16 cellular contexts compared by ENCODE assay signal in genomic region chr3:193637831-193638230, GRCh38. TPM values are rescaled to one million over a fixed set of nuclear protein-coding genes. Genes with fewer than 3 reads are reported as not detected.
A peak's percentile ranks its signal among the peaks of the same experiment; 100 is the strongest.
DNase-seq lines count a peak whose midpoint lies in the region; ATAC-seq and TF ChIP-seq lines count a peak whose summit lies in the region.
"Had no signal": no experiment of that assay in that cellular context is flagged by ENCODE, and none has a peak within 500 bp of the region (broad histone marks: within the 10 kb centered on the region; RNA-seq: fewer than 3 reads in every experiment).

No MANE protein-coding gene starts in this region.

- no peak overlapping the region for H2BK120ac ChIP-seq in mesenchymal stem cell (ENCODE audit: low read depth, low read length)

- H3K4me1 Mint-ChIP-seq in MCF 10A (ENCODE audit: insufficient read depth, unreplicated experiment) (no peaks in the 10 kb centered on the region), immature natural killer cell (no peaks in the 10 kb centered on the region)
- H3K4me1 Mint-ChIP-seq in activated CD4-positive, alpha-beta T cell treated with anti-CD3 and anti-CD28 coated beads, Interleukin-2, amount 10 ng/mL, durations not matched to agents 24 days and 14 days: no peaks in the 10 kb centered on the region
- H3K4me1 Mint-ChIP-seq: CD8-positive, alpha-beta memory T cell had no signal

- H3K36me3 ChIP-seq in breast epithelium: no peaks in the 10 kb centered on the region
- H3K36me3 ChIP-seq in mammary epithelial cell (ENCODE audit: insufficient read depth, low read length): peaks cover 20% of the 10 kb centered on the region
- H3K36me3 ChIP-seq in mesenchymal stem cell (ENCODE audit: control insufficient read depth in 1 of 2, insufficient read depth in 2 of 2, low read depth in 1 of 2, low read length in 2 of 2): peaks cover 0 to 67% of the 10 kb centered on the region in 2 experiments

- peaks cover 9% of the 10 kb centered on the region for H3K79me1 ChIP-seq in mesenchymal stem cell (replicated peaks; ENCODE audit: low read length, poor library complexity, severe bottlenecking)

- H3K4me3 ChIP-seq in breast epithelium (no peak overlapping the region), mammary epithelial cell (replicated peaks in 1 of 3; ENCODE audit: insufficient read depth in 1 of 3, low read depth in 2 of 3, low read length in 3 of 3) (no peak overlapping the region), mesenchymal stem cell (ENCODE audit: insufficient read depth in 1 of 2, low read depth in 1 of 2, low read length in 2 of 2) (no peak overlapping the region)
- H3K4me3 ChIP-seq: BLaER1, GM23248 had no signal

- H3K79me2 ChIP-seq in mammary epithelial cell (ENCODE audit: insufficient read depth, low read length): no peaks in the 10 kb centered on the region

- H3K27ac Mint-ChIP-seq in MCF 10A (ENCODE audit: low read depth, unreplicated experiment): no peak overlapping the region
- no peak overlapping the region for H3K27ac Mint-ChIP-seq in activated CD4-positive, alpha-beta T cell treated with anti-CD3 and anti-CD28 coated beads, Interleukin-2, amount 10 ng/mL, durations not matched to agents 24 days and 14 days
- H3K27ac Mint-ChIP-seq in immature natural killer cell: no peak overlapping the region
- H3K27ac Mint-ChIP-seq: CD8-positive, alpha-beta memory T cell had no signal

- DNase-seq in MCF 10A (ENCODE audit: unreplicated experiment) (peak; percentile 18), breast epithelium (ENCODE audit: low spot score in 2 of 2) (no peak), mammary epithelial cell (peak; percentile 4), mesenchymal stem cell (peak; percentile 41), putamen (ENCODE audit: low spot score) (no peak), immature natural killer cell (no peak)
- DNase-seq in activated CD4-positive, alpha-beta T cell treated with anti-CD3 and anti-CD28 coated beads, Interleukin-2, amount 10 ng/mL, durations not matched to agents 24 days and 14 days: no peak
- DNase-seq: AML-193; Caco-2; CD8-positive, alpha-beta memory T cell; DMS53; GM23248; H7 had no signal

- H3K9me3 Mint-ChIP-seq in MCF 10A (ENCODE audit: unreplicated experiment) (no peaks in the 10 kb centered on the region), immature natural killer cell (no peaks in the 10 kb centered on the region)
- no peaks in the 10 kb centered on the region for H3K9me3 Mint-ChIP-seq in activated CD4-positive, alpha-beta T cell treated with anti-CD3 and anti-CD28 coated beads, Interleukin-2, amount 10 ng/mL, durations not matched to agents 24 days and 14 days
- H3K9me3 Mint-ChIP-seq: CD8-positive, alpha-beta memory T cell had no signal

- H3K27me3 Mint-ChIP-seq in MCF 10A (ENCODE audit: insufficient read depth, unreplicated experiment): no peaks in the 10 kb centered on the region
- H3K27me3 Mint-ChIP-seq in activated CD4-positive, alpha-beta T cell treated with anti-CD3 and anti-CD28 coated beads, Interleukin-2, amount 10 ng/mL, durations not matched to agents 24 days and 14 days: no peaks in the 10 kb centered on the region
- H3K27me3 Mint-ChIP-seq in immature natural killer cell (ENCODE audit: low read depth in 3 of 3): no peaks in the 10 kb centered on the region
- H3K27me3 Mint-ChIP-seq: CD8-positive, alpha-beta memory T cell had no signal

- no peak overlapping the region for H3K23ac ChIP-seq in mesenchymal stem cell (ENCODE audit: low read length in 2 of 2)

- H3K27ac ChIP-seq in breast epithelium (no peak overlapping the region), mammary epithelial cell (ENCODE audit: insufficient read depth, low read depth, low read length) (no peak overlapping the region), mesenchymal stem cell (ENCODE audit: low read length, poor library complexity, severe bottlenecking) (no peak overlapping the region)
- H3K27ac ChIP-seq: 22Rv1, BLaER1, GM23248 had no signal

- H3K4ac ChIP-seq in mesenchymal stem cell (ENCODE audit: low read depth in 1 of 2, low read length in 2 of 2): no peak overlapping the region

- H4K91ac ChIP-seq in mesenchymal stem cell (ENCODE audit: low read length): no peak overlapping the region

- in situ Hi-C loops in mammary epithelial cell (cut with MboI; ENCODE audit: low sequenced_read_pairs in 2 of 2): no loop called here

- no peak overlapping the region for H2BK5ac ChIP-seq in mesenchymal stem cell (ENCODE audit: low read depth, low read length, poor library complexity, severe bottlenecking)

- H2AK5ac ChIP-seq in mesenchymal stem cell (ENCODE audit: low read length, severe bottlenecking): no peak overlapping the region

- dilution Hi-C loops in mammary epithelial cell (cut with HindIII; ENCODE audit: low sequenced_read_pairs): loop anchor here (5.0 kb wide), 1 partner anchor 44 kb away; no protein-coding TSS in a partner anchor

- H3K4me2 ChIP-seq in mammary epithelial cell (ENCODE audit: insufficient read depth, low read depth, low read length) (no peak overlapping the region), mesenchymal stem cell (ENCODE audit: low read length, poor library complexity, severe bottlenecking) (no peak overlapping the region)
- H3K4me2 ChIP-seq: BLaER1 had no signal

- intact Hi-C loops in MCF 10A (cut with micrococcal nuclease) (no loop called here), breast epithelium (cut with DNase I; ENCODE audit: low total_unique reads) (no loop called here), mammary epithelial cell (cut with micrococcal nuclease) (no loop called here)
- intact Hi-C loops in activated CD4-positive, alpha-beta T cell treated with anti-CD3 and anti-CD28 coated beads, Interleukin-2, amount 10 ng/mL, durations not matched to agents 24 days and 14 days (cut with micrococcal nuclease): no loop called here

- TF ChIP-seq CTCF in MCF 10A (IDR thresholded peaks at IDR 0.05; ENCODE audit: unreplicated experiment) (no peak), breast epithelium (IDR thresholded peaks at IDR 0.05) (no peak), mammary epithelial cell (conservative IDR thresholded peaks at IDR 0.05 in 1 of 2, IDR thresholded peaks at IDR 0.05 in 1 of 2; ENCODE audit: extremely low read depth in 1 of 2, insufficient read depth in 1 of 2, low read depth in 1 of 2, low read length in 2 of 2) (no peak)

- POLR2A ChIA-PET in MCF 10A (lab: Yijun Ruan, JAX): no interaction called here

- no peaks in the 10 kb centered on the region for H4K20me1 ChIP-seq in mammary epithelial cell (ENCODE audit: insufficient read depth, low read length)
- H4K20me1 ChIP-seq: BLaER1 had no signal

- ATAC-seq in GM18511 (IDR thresholded peaks at IDR 0.05; ENCODE audit: unreplicated experiment): no peak

- H3K36me3 Mint-ChIP-seq in MCF 10A (ENCODE audit: insufficient read depth, unreplicated experiment) (peaks cover 18% of the 10 kb centered on the region), immature natural killer cell (peaks cover 4 to 14% (median 12%) of the 10 kb centered on the region in 3 donors)
- peaks cover 21% of the 10 kb centered on the region for H3K36me3 Mint-ChIP-seq in activated CD4-positive, alpha-beta T cell treated with anti-CD3 and anti-CD28 coated beads, Interleukin-2, amount 10 ng/mL, durations not matched to agents 24 days and 14 days (ENCODE audit: low read depth)

- H3K9ac ChIP-seq in mammary epithelial cell (ENCODE audit: insufficient read depth, low read length) (no peak overlapping the region), mesenchymal stem cell (ENCODE audit: low read length) (no peak overlapping the region)
- H3K9ac ChIP-seq: BLaER1, GM23248 had no signal

- no peak overlapping the region for H3K4me3 Mint-ChIP-seq in MCF 10A (ENCODE audit: unreplicated experiment)
- H3K4me3 Mint-ChIP-seq in activated CD4-positive, alpha-beta T cell treated with anti-CD3 and anti-CD28 coated beads, Interleukin-2, amount 10 ng/mL, durations not matched to agents 24 days and 14 days: no peak overlapping the region
- no peak overlapping the region for H3K4me3 Mint-ChIP-seq in immature natural killer cell
- H3K4me3 Mint-ChIP-seq: CD8-positive, alpha-beta memory T cell had no signal

- no peak overlapping the region for H4K8ac ChIP-seq in mesenchymal stem cell (ENCODE audit: low read length)

- no peak overlapping the region for H2BK12ac ChIP-seq in mesenchymal stem cell (ENCODE audit: low read length in 2 of 2)

- H3K18ac ChIP-seq in mesenchymal stem cell (ENCODE audit: low read depth in 1 of 2, low read length in 2 of 2): no peak overlapping the region

- H3K4me1 ChIP-seq in breast epithelium (no peaks in the 10 kb centered on the region), mammary epithelial cell (ENCODE audit: insufficient read depth, low read length) (no peaks in the 10 kb centered on the region), mesenchymal stem cell (ENCODE audit: control insufficient read depth, insufficient read depth, low read depth, low read length) (no peaks in the 10 kb centered on the region)
- H3K4me1 ChIP-seq: BLaER1, Caco-2 had no signal

- CTCF ChIA-PET in MCF 10A (lab: Yijun Ruan, JAX) (no interaction called here), mammary epithelial cell (lab: Charles Lee; ENCODE audit: low non-redundant PET) (no interaction called here)

- no TSS peak for BruUV-seq in MCF 10A (replicated peaks; lab: Mats Ljungman, UMichigan)
- BruUV-seq in mammary epithelial cell (replicated peaks; lab: Mats Ljungman, UMichigan): no TSS peak

- H3K27me3 ChIP-seq in breast epithelium: no peaks in the 10 kb centered on the region
- no peaks in the 10 kb centered on the region for H3K27me3 ChIP-seq in mammary epithelial cell (ENCODE audit: insufficient read depth, low read length)
- no peaks in the 10 kb centered on the region for H3K27me3 ChIP-seq in mesenchymal stem cell (ENCODE audit: control insufficient read depth in 1 of 2, insufficient read depth in 1 of 2, low read length in 2 of 2)
- H3K27me3 ChIP-seq: BLaER1 had no signal

- H2AFZ ChIP-seq in mammary epithelial cell (ENCODE audit: low read depth, low read length) (no peak overlapping the region), mesenchymal stem cell (ENCODE audit: low read depth, low read length) (no peak overlapping the region)
- H2AFZ ChIP-seq: GM23248 had no signal

- no peak overlapping the region for H3K14ac ChIP-seq in mesenchymal stem cell (ENCODE audit: low read length in 2 of 2)

- no peak overlapping the region for H2BK15ac ChIP-seq in mesenchymal stem cell (ENCODE audit: low read depth, poor library complexity, severe bottlenecking)

- TF ChIP-seq POLR2A in breast epithelium (IDR thresholded peaks at IDR 0.05): no peak

- 94% methylated on average over 3 of the region's 3 CpGs for WGBS in mammary epithelial cell (ENCODE audit: low coverage, missing lambda C conversion rate)
- 97% methylated on average over 3 of the region's 3 CpGs for WGBS in mesenchymal stem cell

- no peaks in the 10 kb centered on the region for H3K9me3 ChIP-seq in breast epithelium
- no peaks in the 10 kb centered on the region for H3K9me3 ChIP-seq in mammary epithelial cell (replicated peaks; ENCODE audit: insufficient read depth, low read length)
- H3K9me3 ChIP-seq in mesenchymal stem cell (ENCODE audit: control insufficient read depth, low read length): no peaks in the 10 kb centered on the region
- H3K9me3 ChIP-seq: BLaER1, Caco-2 had no signal

RNA-seq across cellular contexts. Expression of gene OPA1, which starts 44.8 kb away (rescaled TPM):
- total RNA-seq in MCF 10A (2022) (62.5 and 73.4 TPM in 2 replicates), breast epithelium (10 to 100 TPM; 39.0 to 58.2 (median 57.4) TPM), mammary epithelial cell (10 to 100 TPM; 60.4 to 66.3 TPM)
- polyA plus RNA-seq in mammary epithelial cell (19.5 TPM), immature natural killer cell (10 to 100 TPM; 14.5 to 27.3 (median 15.7) TPM)
- 91.9 TPM for polyA minus RNA-seq in mammary epithelial cell
- 48.4 TPM for polyA plus RNA-seq in mesenchymal stem cell (2013, experiment 1 of 2)
- 47.8 TPM for polyA plus RNA-seq in mesenchymal stem cell (2013, experiment 2 of 2)
- 91.2 and 92.2 TPM in 2 replicates for total RNA-seq in activated CD4-positive, alpha-beta T cell treated with anti-CD3 and anti-CD28 coated beads, Interleukin-2, amount 10 ng/mL, durations not matched to agents 24 days and 14 days

Comparison
In these comparisons a context has a peak if more than half of its experiments do, and no peak if none do; other contexts are left out.
1. DNase-seq: peak in MCF 10A (single experiment), mammary epithelial cell (single experiment) and mesenchymal stem cell (single experiment); none in breast epithelium (0 of 2), putamen (single experiment), activated CD4-positive, alpha-beta T cell treated with anti-CD3 and anti-CD28 coated beads, Interleukin-2, amount 10 ng/mL, durations not matched to agents 24 days and 14 days (single experiment) and immature natural killer cell (0 of 3).